In genomic region chr2:46917628-46918027, GRCh38 we compare ENCODE assay signal across 11 cellular contexts. TPM values are rescaled to one million over a fixed set of nuclear protein-coding genes. Genes with fewer than 3 reads are reported as not detected.
DNase-seq lines count a peak whose midpoint lies in the region; ATAC-seq and TF ChIP-seq lines count a peak whose summit lies in the region.
"Had no signal": no experiment of that assay in that cellular context is flagged by ENCODE, and none has a peak within 500 bp of the region (broad histone marks: within the 10 kb centered on the region; RNA-seq: fewer than 3 reads in every experiment).

No MANE protein-coding gene starts in this region.

- H3K4me3 ChIP-seq in Caco-2 (ENCODE audit: low read depth, low read length): no peak overlapping the region
- no peak overlapping the region for H3K4me3 ChIP-seq in HEK293 (ENCODE audit: low read depth, low read length)

- H3K4me3 Mint-ChIP-seq in Caco-2 (ENCODE audit: unreplicated experiment) (peak overlapping the region; percentile 88), WTC11 (peak overlapping the region; percentile 90), naive B cell (peak overlapping the region; percentile 37 to 98 (median 92)), CD14-positive monocyte (no peak overlapping the region)

- no peaks in the 10 kb centered on the region for H3K27me3 Mint-ChIP-seq in Caco-2 (ENCODE audit: insufficient read depth, unreplicated experiment)
- no peaks in the 10 kb centered on the region for H3K27me3 Mint-ChIP-seq in WTC11 (ENCODE audit: low read depth)
- H3K27me3 Mint-ChIP-seq in naive B cell: no peaks in the 10 kb centered on the region
- H3K27me3 Mint-ChIP-seq in CD14-positive monocyte (ENCODE audit: low read depth in 3 of 3): peaks cover 0 to 2% (median 1%) of the 10 kb centered on the region in 3 donors

- H3K27ac Mint-ChIP-seq in Caco-2 (ENCODE audit: unreplicated experiment): peak overlapping the region; percentile 0
- H3K27ac Mint-ChIP-seq in WTC11: no peak overlapping the region
- H3K27ac Mint-ChIP-seq in naive B cell: peak overlapping the region in 5 of 6 donors; percentile 45 to 89 (median 66)
- H3K27ac Mint-ChIP-seq in CD14-positive monocyte: no peak overlapping the region

- no peaks in the 10 kb centered on the region for H3K9me3 Mint-ChIP-seq in Caco-2 (ENCODE audit: unreplicated experiment)
- H3K9me3 Mint-ChIP-seq in WTC11: no peaks in the 10 kb centered on the region
- no peaks in the 10 kb centered on the region for H3K9me3 Mint-ChIP-seq in naive B cell
- H3K9me3 Mint-ChIP-seq in CD14-positive monocyte: no peaks in the 10 kb centered on the region

- H3K36me3 Mint-ChIP-seq in Caco-2 (ENCODE audit: insufficient read depth, unreplicated experiment): peaks cover 13% of the 10 kb centered on the region
- H3K36me3 Mint-ChIP-seq in WTC11: peaks cover 6% of the 10 kb centered on the region; the same call in 1 of the 2 replicates
- peaks cover 0 to 4% of the 10 kb centered on the region in 2 donors for H3K36me3 Mint-ChIP-seq in naive B cell
- peaks cover 3 to 4% of the 10 kb centered on the region in 2 donors for H3K36me3 Mint-ChIP-seq in CD14-positive monocyte

- DNase-seq in Caco-2 (no peak), WTC11 (ENCODE audit: low spot score) (no peak), naive B cell (no peak), NCI-H1436 treated with DMSO at 0.1 percent for 48 hours (lab: John Stamatoyannopoulos, UW) (no peak), CD1c-positive myeloid dendritic cell (ENCODE audit: extremely low spot score) (no peak), CD14-positive monocyte (ENCODE audit: low spot score) (no peak)
- DNase-seq: cerebellar nuclear complex, NCI-H2081 treated with DMSO at 0.1 percent for 48 hours, T1000 had no signal

- no peak overlapping the region for H3K27ac ChIP-seq in HEK293 (ENCODE audit: extremely low read depth, low read depth, low read length)

- no peaks in the 10 kb centered on the region for H3K27me3 ChIP-seq in Caco-2 (replicated peaks; ENCODE audit: control insufficient read depth, insufficient read depth, low read length)

- no peak for TF ChIP-seq CTCF in Caco-2 (IDR thresholded peaks at IDR 0.05; ENCODE audit: insufficient read depth in 1 of 2, low read depth in 1 of 2, low read length in 1 of 2, severe bottlenecking in 1 of 2, unreplicated experiment in 1 of 2)
- no peak for TF ChIP-seq CTCF in HEK293 (tag by site-specific recombination; IDR thresholded peaks at IDR 0.05)
- no peak for TF ChIP-seq CTCF in WTC11 (IDR thresholded peaks at IDR 0.05)
- TF ChIP-seq CTCF in CD14-positive monocyte (IDR thresholded peaks at IDR 0.05): no peak

- H3K9me3 ChIP-seq in Caco-2 (no peaks in the 10 kb centered on the region), HEK293 (ENCODE audit: control insufficient read depth, insufficient read depth, low read depth, low read length) (no peaks in the 10 kb centered on the region)

- H3K36me3 ChIP-seq in Caco-2 (ENCODE audit: control insufficient read depth, insufficient read depth, low read length) (no peaks in the 10 kb centered on the region), HEK293 (ENCODE audit: control insufficient read depth in 2 of 2, insufficient read depth in 1 of 2, low read length in 2 of 2) (peaks cover 0 to 12% of the 10 kb centered on the region in 2 experiments; a peak in 1 of 3 replicates)

- peaks cover 17% of the 10 kb centered on the region for H3K4me1 ChIP-seq in Caco-2
- H3K4me1 ChIP-seq in HEK293 (ENCODE audit: control insufficient read depth, insufficient read depth, low read length): peaks cover 4% of the 10 kb centered on the region

- peaks cover 19% of the 10 kb centered on the region for H3K4me1 Mint-ChIP-seq in Caco-2 (ENCODE audit: low read depth, unreplicated experiment)
- peaks cover 25% of the 10 kb centered on the region for H3K4me1 Mint-ChIP-seq in WTC11
- H3K4me1 Mint-ChIP-seq in naive B cell: peaks cover 41 to 71% (median 57%) of the 10 kb centered on the region in 3 donors
- peaks cover 34% of the 10 kb centered on the region for H3K4me1 Mint-ChIP-seq in CD14-positive monocyte

- CTCF ChIA-PET in Caco-2 (lab: Charles Lee) (interaction anchor here (0.6 to 1.0 kb wide), 3 partner anchors 38 to 65 kb away, joined by 3 to 4 read pairs (median 3); no protein-coding TSS in a partner anchor), HEK293 (lab: Yijun Ruan, JAX) (interaction anchor here (0.7 to 4.5 kb wide), 10 partner anchors 8 to 850 kb away, joined by 3 to 29 read pairs (median 6); no protein-coding TSS in a partner anchor), WTC11 (lab: Charles Lee) (interaction anchor here (2.1 to 3.1 kb wide), 2 partner anchors 11 to 19 kb away, joined by 12 to 21 read pairs; no protein-coding TSS in a partner anchor)

- ATAC-seq in WTC11: no peak
- ATAC-seq in naive B cell (ENCODE audit: low read depth in 2 of 2): no peak
- no peak for ATAC-seq in GM18520 (IDR thresholded peaks at IDR 0.05; ENCODE audit: unreplicated experiment)

- BruUV-seq in Caco-2 (replicated peaks; lab: Mats Ljungman, UMichigan): no TSS peak

- intact Hi-C loops in Caco-2 (cut with micrococcal nuclease; ENCODE audit: unreplicated experiment): loop anchor here (2.0 kb wide), 1 partner anchor 405 kb away; no protein-coding TSS in a partner anchor
- intact Hi-C loops in CD14-positive monocyte (cut with micrococcal nuclease): loop anchor here in 1 of 2 donors (5.0 kb wide), 1 partner anchor 405 kb away; no protein-coding TSS in a partner anchor

- POLR2A ChIA-PET in Caco-2 (lab: Charles Lee) (no interaction called here), HEK293 (lab: Yijun Ruan, JAX) (interaction anchor here (0.5 kb wide), 1 partner anchor 866 kb away, joined by 5 read pairs; no protein-coding TSS in a partner anchor), WTC11 (lab: Charles Lee) (no interaction called here)

TF ChIP-seq in HEK293, 187 proteins besides CTCF, POLR2A, EP300 and RAD21:
- TF ChIP-seq INSM2 (tag by site-specific recombination; IDR thresholded peaks at IDR 0.05) (no peak), RBAK (tag by site-specific recombination; IDR thresholded peaks at IDR 0.05) (no peak), SP7 (tag by site-specific recombination; IDR thresholded peaks at IDR 0.05) (peak; percentile 23; the same call in 1 of the 2 replicates), PRDM1 (tag by site-specific recombination; IDR thresholded peaks at IDR 0.05) (0 out of 2 replicates have a peak, but pooled peaks have one; percentile 59)

TF ChIP-seq in WTC11, 78 proteins besides CTCF, POLR2A, EP300 and RAD21:
- no peak for TF ChIP-seq ETV6 (CRISPR knock-in tag; IDR thresholded peaks at IDR 0.05)
- TF ChIP-seq USF1 (CRISPR knock-in tag; IDR thresholded peaks at IDR 0.05): no peak
- TF ChIP-seq CREB1 (CRISPR knock-in tag; IDR thresholded peaks at IDR 0.05): no peak
- no peak for TF ChIP-seq FOXP4 (CRISPR knock-in tag; IDR thresholded peaks at IDR 0.05)

RNA-seq across cellular contexts. Expression of gene MCFD2, which starts 2.0 kb away (rescaled TPM):
- total RNA-seq in Caco-2 (2022) (142 and 156 TPM in 2 replicates), WTC11 (2021) (61.7 to 68.1 TPM (median 62.0 TPM) in 3 replicates)
- polyA plus RNA-seq in naive B cell (ENCODE audit: low read depth in 6 of 6) (10 to 100 TPM; 26.3 to 43.3 (median 33.1) TPM), CD14-positive monocyte (10 to 100 TPM; 33.6 to 38.5 TPM)

RNA-seq across cellular contexts. Expression of gene TTC7A, which starts 23.4 kb away (rescaled TPM):
- total RNA-seq in Caco-2 (2022) (58.7 and 60.0 TPM in 2 replicates), WTC11 (2021) (12.3 to 17.4 TPM (median 12.8 TPM) in 3 replicates)
- polyA plus RNA-seq in naive B cell (ENCODE audit: low read depth in 6 of 6) (10 to 100 TPM; 27.7 to 77.8 (median 34.1) TPM), CD14-positive monocyte (10 to 100 TPM; 43.2 to 52.5 TPM)

Comparison
In these comparisons a context has a peak if more than half of its experiments do, and no peak if none do; other contexts are left out.
1. H3K27ac Mint-ChIP-seq: peak in Caco-2 (single experiment) and naive B cell (5 of 6); none in WTC11 (single experiment) and CD14-positive monocyte (0 of 7).
2. H3K4me3 Mint-ChIP-seq: peak in Caco-2 (single experiment), WTC11 (single experiment) and naive B cell (8 of 8); none in CD14-positive monocyte (0 of 2).